Comparison of ENCODE assay signal across 21 cellular contexts in the genomic region with DNA sequence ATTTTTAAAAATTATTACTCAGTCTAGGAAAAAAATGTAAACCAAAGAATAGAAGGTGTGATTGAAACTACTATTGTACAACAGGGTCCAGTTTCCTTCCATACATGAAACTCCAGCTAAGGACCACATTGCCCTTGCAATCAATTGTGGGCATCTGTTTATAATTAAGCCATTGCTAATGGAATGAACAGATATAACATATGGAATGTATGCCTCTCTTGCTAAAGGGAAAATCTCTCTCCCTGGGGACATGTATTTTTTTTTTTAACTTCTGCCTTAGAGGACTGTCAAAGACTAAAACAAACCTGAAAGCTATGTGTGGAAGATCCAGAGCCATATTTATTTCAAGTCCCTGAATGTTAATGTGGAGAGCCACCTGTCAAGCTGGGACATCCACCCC.
"Had no signal": no experiment of that assay in that cellular context is flagged by ENCODE, and none has a peak within 500 bp of the region (broad histone marks: within the 10 kb centered on the region; RNA-seq: fewer than 3 reads in every experiment).

No MANE protein-coding gene starts in this region.

- H3K9me3 Mint-ChIP-seq: activated naive CD4-positive, alpha-beta T cell treated with anti-CD3 and anti-CD28 coated beads, Interleukin-2, amount 50 U/mL, for 72 hours; activated T-cell treated with anti-CD3 and anti-CD28 coated beads, Interleukin-2, amount 50 U/mL, for 24 hours; activated T-helper 17 cell treated with anti-CD3 and anti-CD28 coated beads, Interleukin-2, amount 50 U/mL, for 72 hours; stimulated activated memory B cell treated with anti-CD40 and anti-IgM and Interleukin-4, amounts not matched to agents 10 μg/mL and 1 μg/mL and 100 μg/mL, for 72 hours; WTC11 had no signal

- H3K4me1 Mint-ChIP-seq: activated T-helper 17 cell treated with anti-CD3 and anti-CD28 coated beads, Interleukin-2, amount 50 U/mL, for 72 hours; stimulated activated memory B cell treated with anti-CD40 and anti-IgM and Interleukin-4, amounts not matched to agents 10 μg/mL and 1 μg/mL and 100 μg/mL, for 72 hours had no signal

- H3K9me3 ChIP-seq: ascending aorta, sigmoid colon, stomach, suprapubic skin, transverse colon, vagina had no signal

- H3K36me3 Mint-ChIP-seq: activated naive CD4-positive, alpha-beta T cell treated with anti-CD3 and anti-CD28 coated beads, Interleukin-2, amount 50 U/mL, for 72 hours; natural killer cell treated with Interleukin-12 subunit alpha and Interleukin-12 subunit beta and Interleukin-15 and Interleukin-18, amount 100 ng/mL, for 72 hours; stimulated activated memory B cell treated with anti-CD40 and anti-IgM and Interleukin-4, amounts not matched to agents 10 μg/mL and 1 μg/mL and 100 μg/mL, for 72 hours; WTC11 had no signal

- H3K4me3 ChIP-seq: ascending aorta, sigmoid colon, smooth muscle cell, stomach, suprapubic skin, transverse colon, vagina had no signal

- H3K4me2 ChIP-seq: smooth muscle cell had no signal

- DNase-seq: activated T-cell treated with anti-CD3 and anti-CD28 coated beads, Interleukin-2, amount 50 U/mL, for 24 hours; central memory CD4-positive, alpha-beta T cell; dermis blood vessel endothelial cell; effector CD8-positive, alpha-beta T cell; hypothalamus; midbrain; retina; sigmoid colon; stimulated activated CD4-positive, alpha-beta T cell treated with anti-CD3 and anti-CD28 coated beads, Interleukin-15, amount 100 ng/mL, for 24 hours; stomach; transverse colon had no signal

- H3K4me1 ChIP-seq: ascending aorta, sigmoid colon, stomach, suprapubic skin, transverse colon, vagina had no signal

- H3K4me3 Mint-ChIP-seq: activated T-cell treated with anti-CD3 and anti-CD28 coated beads, Interleukin-2, amount 50 U/mL, for 24 hours; activated T-helper 17 cell treated with anti-CD3 and anti-CD28 coated beads, Interleukin-2, amount 50 U/mL, for 72 hours; natural killer cell treated with Interleukin-12 subunit alpha and Interleukin-12 subunit beta and Interleukin-15 and Interleukin-18, amount 100 ng/mL, for 72 hours; stimulated activated memory B cell treated with anti-CD40 and anti-IgM and Interleukin-4, amounts not matched to agents 10 μg/mL and 1 μg/mL and 100 μg/mL, for 72 hours; WTC11 had no signal

- H3K27ac ChIP-seq: ascending aorta, sigmoid colon, stomach, suprapubic skin, transverse colon, vagina had no signal

- H3K27me3 Mint-ChIP-seq: activated T-cell treated with anti-CD3 and anti-CD28 coated beads, Interleukin-2, amount 50 U/mL, for 24 hours; natural killer cell treated with Interleukin-12 subunit alpha and Interleukin-12 subunit beta and Interleukin-15 and Interleukin-18, amount 100 ng/mL, for 72 hours; progenitor cell of endocrine pancreas; stimulated activated memory B cell treated with anti-CD40 and anti-IgM and Interleukin-4, amounts not matched to agents 10 μg/mL and 1 μg/mL and 100 μg/mL, for 72 hours had no signal

- H3K36me3 ChIP-seq: ascending aorta, sigmoid colon, stomach, suprapubic skin, transverse colon, vagina had no signal

- H3K27ac Mint-ChIP-seq: activated naive CD4-positive, alpha-beta T cell treated with anti-CD3 and anti-CD28 coated beads, Interleukin-2, amount 50 U/mL, for 72 hours; activated T-cell treated with anti-CD3 and anti-CD28 coated beads, Interleukin-2, amount 50 U/mL, for 24 hours; activated T-helper 17 cell treated with anti-CD3 and anti-CD28 coated beads, Interleukin-2, amount 50 U/mL, for 72 hours; natural killer cell treated with Interleukin-12 subunit alpha and Interleukin-12 subunit beta and Interleukin-15 and Interleukin-18, amount 100 ng/mL, for 72 hours; progenitor cell of endocrine pancreas; stimulated activated memory B cell treated with anti-CD40 and anti-IgM and Interleukin-4, amounts not matched to agents 10 μg/mL and 1 μg/mL and 100 μg/mL, for 72 hours; WTC11 had no signal

- H3K27me3 ChIP-seq: ascending aorta, sigmoid colon, stomach, suprapubic skin, transverse colon, vagina had no signal

- ATAC-seq: activated naive CD4-positive, alpha-beta T cell treated with anti-CD3 and anti-CD28 coated beads, Interleukin-2, amount 50 U/mL, for 72 hours; activated T-helper 17 cell treated with anti-CD3 and anti-CD28 coated beads, Interleukin-2, amount 50 U/mL, for 72 hours; natural killer cell treated with Interleukin-12 subunit alpha and Interleukin-12 subunit beta and Interleukin-15 and Interleukin-18, amount 100 ng/mL, for 72 hours; stimulated activated memory B cell treated with anti-CD40 and anti-IgM and Interleukin-4, amounts not matched to agents 10 μg/mL and 1 μg/mL and 100 μg/mL, for 72 hours; WTC11 had no signal
